In genomic region chr1:91803847-91804545, GRCh38 we compare ENCODE assay signal across 1 cellular context.
TF ChIP-seq lines count a peak whose summit lies in the region.

No MANE protein-coding gene starts in this region.

TF ChIP-seq in K562, 482 proteins besides CTCF, POLR2A, EP300 and RAD21 (continued from another document and continues in another):
- 0 out of 6 replicates have a peak, but pooled peaks of 1 of the 3 experiments have one; percentile 37 for TF ChIP-seq ZBTB11 (CRISPR knock-in tag; IDR thresholded peaks at IDR 0.05)
- no peak for TF ChIP-seq ZBTB5 (IDR thresholded peaks at IDR 0.05)
- TF ChIP-seq USF2 (CRISPR knock-in tag; IDR thresholded peaks at IDR 0.05), result no peak
- no peak for TF ChIP-seq SRSF9 (IDR thresholded peaks at IDR 0.05; ENCODE audit: borderline replicate concordance, low read depth, low read length)
- peak; percentile 81 for TF ChIP-seq ARID1B (IDR thresholded peaks at IDR 0.05)
- TF ChIP-seq RBM39 (optimal IDR thresholded peaks at IDR 0.05; ENCODE audit: low read depth, low read length), result no peak
- TF ChIP-seq SIX5 (IDR thresholded peaks at IDR 0.05; ENCODE audit: borderline replicate concordance in 1 of 2, insufficient read depth in 1 of 2, low read depth in 1 of 2, low read length in 2 of 2), result no peak
- TF ChIP-seq BMI1 (IDR thresholded peaks at IDR 0.05; ENCODE audit: low read length), result no peak
- TF ChIP-seq PPARD (CRISPR knock-in tag; IDR thresholded peaks at IDR 0.05), result no peak
- peak; percentile 23; the same call in 1 of the 2 replicates for TF ChIP-seq SMARCC2 (IDR thresholded peaks at IDR 0.05; ENCODE audit: low read depth)
- no peak for TF ChIP-seq EGR1 (conservative IDR thresholded peaks at IDR 0.05)
- TF ChIP-seq PHB (CRISPR knock-in tag; IDR thresholded peaks at IDR 0.05), result no peak
- no peak for TF ChIP-seq CBX8 (IDR thresholded peaks at IDR 0.05; ENCODE audit: borderline replicate concordance, extremely low read depth, low read depth, low read length, poor library complexity, severe bottlenecking)
- TF ChIP-seq KLF16 (IDR thresholded peaks at IDR 0.05), result peak; percentile 17; the same call in 1 of the 2 replicates
- no peak for TF ChIP-seq NEUROD1 (IDR thresholded peaks at IDR 0.05; ENCODE audit: borderline replicate concordance, low read depth, low read length, partially characterized antibody)
- TF ChIP-seq TGIF2 (CRISPR knock-in tag; IDR thresholded peaks at IDR 0.05), result no peak
- TF ChIP-seq HNRNPK (IDR thresholded peaks at IDR 0.05; ENCODE audit: low read depth, low read length, poor library complexity, severe bottlenecking), result no peak
- TF ChIP-seq E2F4 (CRISPR knock-in tag; IDR thresholded peaks at IDR 0.05; ENCODE audit: low read depth), result no peak
- TF ChIP-seq TOE1 (IDR thresholded peaks at IDR 0.05; ENCODE audit: borderline replicate concordance), result no peak
- TF ChIP-seq TOE1 (CRISPR knock-in tag; IDR thresholded peaks at IDR 0.05; ENCODE audit: borderline replicate concordance, low read depth), result 0 out of 2 replicates have a peak, but pooled peaks have one; percentile 18
- no peak for TF ChIP-seq ZNF766 (CRISPR knock-in tag; conservative IDR thresholded peaks at IDR 0.05)
- TF ChIP-seq EP400 (IDR thresholded peaks at IDR 0.05), result 0 out of 2 replicates have a peak, but pooled peaks have one; percentile 9
- TF ChIP-seq FIP1L1 (IDR thresholded peaks at IDR 0.05; ENCODE audit: low read depth, low read length, poor library complexity, severe bottlenecking), result no peak
- peak; percentile 58; the same call in 1 of the 2 replicates for TF ChIP-seq JUND (IDR thresholded peaks at IDR 0.05; ENCODE audit: borderline replicate concordance, low read depth, low read length)
- peak; percentile 13; the same call in 1 of the 3 replicates for TF ChIP-seq JUND (tag; IDR thresholded peaks at IDR 0.05; ENCODE audit: borderline replicate concordance, low read depth, low read length)
- peak; percentile 34; the same call in 1 of the 2 replicates for TF ChIP-seq MTA3 (IDR thresholded peaks at IDR 0.05; ENCODE audit: borderline replicate concordance)
- TF ChIP-seq ZBTB40 (IDR thresholded peaks at IDR 0.05), result no peak
- TF ChIP-seq ZBTB40 (CRISPR knock-in tag; IDR thresholded peaks at IDR 0.05), result no peak
- TF ChIP-seq ZNF609 (CRISPR knock-in tag; IDR thresholded peaks at IDR 0.05; ENCODE audit: borderline replicate concordance), result 0 out of 2 replicates have a peak, but pooled peaks have one; percentile 44
- peak; percentile 74; the same call in 1 of the 2 replicates for TF ChIP-seq SMARCE1 (IDR thresholded peaks at IDR 0.05)
- TF ChIP-seq JUN (IDR thresholded peaks at IDR 0.05; ENCODE audit: borderline replicate concordance, low read depth, low read length), result 0 out of 2 replicates have a peak, but pooled peaks have one; percentile 19
- no peak for TF ChIP-seq JUN (CRISPR knock-in tag; IDR thresholded peaks at IDR 0.05; ENCODE audit: borderline replicate concordance)
- TF ChIP-seq HNRNPLL (IDR thresholded peaks at IDR 0.05; ENCODE audit: low read depth, low read length, poor library complexity, severe bottlenecking), result no peak
- peak; percentile 48 for TF ChIP-seq MTA2 (IDR thresholded peaks at IDR 0.05; ENCODE audit: low read depth)
- peak; percentile 47 for TF ChIP-seq MEIS2 (IDR thresholded peaks at IDR 0.05; ENCODE audit: partially characterized antibody)
- TF ChIP-seq FOXJ3 (CRISPR knock-in tag; IDR thresholded peaks at IDR 0.05), result no peak
- peak; percentile 78 for TF ChIP-seq TEAD4 (IDR thresholded peaks at IDR 0.05; ENCODE audit: low read length)
- TF ChIP-seq TEAD4 (CRISPR knock-in tag; IDR thresholded peaks at IDR 0.05; ENCODE audit: borderline replicate concordance), result no peak
- no peak for TF ChIP-seq HSF4 (CRISPR knock-in tag; IDR thresholded peaks at IDR 0.05; ENCODE audit: borderline replicate concordance)
- TF ChIP-seq ELF1 (tag; IDR thresholded peaks at IDR 0.05), result peak; percentile 53; the same call in 1 of the 2 replicates
- TF ChIP-seq CHD1 (IDR thresholded peaks at IDR 0.05; ENCODE audit: low read length), result no peak
